ENCODE assay signal across 21 cellular contexts in genomic region chr4:2480649-2481048, GRCh38. TPM values are rescaled to one million over a fixed set of nuclear protein-coding genes. Genes with fewer than 3 reads are reported as not detected.
DNase-seq lines count a peak whose midpoint lies in the region; ATAC-seq, FAIRE-seq and TF ChIP-seq lines count a peak whose summit lies in the region.
"Had no signal": no experiment of that assay in that cellular context is flagged by ENCODE, and none has a peak within 500 bp of the region (broad histone marks: within the 10 kb centered on the region; RNA-seq: fewer than 3 reads in every experiment).

No MANE protein-coding gene starts in this region.

- no peak for TF ChIP-seq RAD21 in GM12878 (IDR thresholded peaks at IDR 0.05; ENCODE audit: insufficient read depth, low read depth, low read length)

- TF ChIP-seq POLR2A in GM12878 (IDR thresholded peaks at IDR 0.05; ENCODE audit: low read depth, low read length) = no peak

- H3K27me3 Mint-ChIP-seq in CD4-positive, alpha-beta T cell = no peaks in the 10 kb centered on the region
- no peaks in the 10 kb centered on the region for H3K27me3 Mint-ChIP-seq in natural killer cell treated with Interleukin-12 subunit alpha and Interleukin-12 subunit beta and Interleukin-15 and Interleukin-18, amount 100 ng/mL, for 72 hours

- CTCF ChIA-PET in CD4-positive, alpha-beta T cell (lab: Charles Lee) = interaction anchor here (0.6 kb wide), 1 partner anchor 653 kb away, joined by 3 read pairs; no protein-coding TSS in a partner anchor
- CTCF ChIA-PET in GM12878 (lab: Yijun Ruan, JAX) = interaction anchor here (0.6 to 1.1 kb wide), 4 partner anchors 9 to 243 kb away, joined by 3 to 4 read pairs (median 3); no protein-coding TSS in a partner anchor

- H3K9ac ChIP-seq in Karpas-422 (ENCODE audit: low read length) = no peak overlapping the region
- H3K9ac ChIP-seq in GM12878 (ENCODE audit: control insufficient read depth, insufficient read depth, low read length) = no peak overlapping the region

- no peak for DNase-seq in CD4-positive, alpha-beta T cell
- DNase-seq in Karpas-422 = no peak
- no peak for DNase-seq in GM12878 (ENCODE audit: low read depth, low spot score)
- DNase-seq in natural killer cell treated with Interleukin-12 subunit alpha and Interleukin-12 subunit beta and Interleukin-15 and Interleukin-18, amount 100 ng/mL, for 72 hours (ENCODE audit: low spot score) = no peak
- DNase-seq: activated CD4-positive, alpha-beta T cell treated with anti-CD3 and anti-CD28 coated beads, Interleukin-2, amount 50 U/mL, for 1 hour; activated T-cell treated with anti-CD3 and anti-CD28 coated beads, Interleukin-2, amount 50 U/mL, for 48 hours; BE2C; caudate nucleus; DMS153; effector memory CD4-positive, alpha-beta T cell; heart right ventricle; mesendoderm; NCI-H1436; NCI-H2171 treated with DMSO at 0.1 percent for 48 hours; NCI-H82; retina had no signal

- H2AFZ ChIP-seq in Karpas-422 (ENCODE audit: low read length) = no peak overlapping the region
- no peak overlapping the region for H2AFZ ChIP-seq in GM12878 (ENCODE audit: control insufficient read depth, low read depth, low read length)

- H3K4me2 ChIP-seq in Karpas-422 (ENCODE audit: low read depth, low read length, poor library complexity, severe bottlenecking) (peak overlapping the region; percentile 24), GM12878 (ENCODE audit: control insufficient read depth, insufficient read depth) (peak overlapping the region; percentile 53)

- H3K27me3 ChIP-seq in CD4-positive, alpha-beta T cell (ENCODE audit: control insufficient read depth, insufficient read depth, low read length) = no peaks in the 10 kb centered on the region
- H3K27me3 ChIP-seq in Karpas-422 (ENCODE audit: low read length) = no peaks in the 10 kb centered on the region
- no peaks in the 10 kb centered on the region for H3K27me3 ChIP-seq in GM12878 (replicated peaks in 1 of 2; ENCODE audit: control insufficient read depth in 2 of 2, insufficient read depth in 2 of 2, low read length in 1 of 2)
- H3K27me3 ChIP-seq: BE2C, heart right ventricle had no signal

- no TSS peak for BruUV-seq in GM12878 (replicated peaks; lab: Mats Ljungman, UMichigan)

- SMC1A ChIA-PET in GM12878 (lab: Charles Lee; ENCODE audit: uncharacterized antibody, unreplicated experiment) = interaction anchor here (0.9 to 12.4 kb wide), 2 partner anchors 12 to 169 kb away, joined by 3 to 113 read pairs; partner anchors contain the start of gene RNF4

- no peak overlapping the region for H3K27ac ChIP-seq in CD4-positive, alpha-beta T cell (ENCODE audit: low read depth, low read length)
- H3K27ac ChIP-seq in Karpas-422 (ENCODE audit: low read length) (no peak overlapping the region), GM12878 (ENCODE audit: control insufficient read depth, insufficient read depth) (no peak overlapping the region)
- H3K27ac ChIP-seq: thoracic aorta had no signal

- ATAC-seq in CD4-positive, alpha-beta T cell (ENCODE audit: poor library complexity) = no peak
- ATAC-seq in GM12878 (no peak), HG02840 (IDR thresholded peaks at IDR 0.05; ENCODE audit: low FRiP score, unreplicated experiment) (no peak), esophagus mucosa (no peak), GM18861 (IDR thresholded peaks at IDR 0.05; ENCODE audit: unreplicated experiment) (no peak)
- ATAC-seq in natural killer cell treated with Interleukin-12 subunit alpha and Interleukin-12 subunit beta and Interleukin-15 and Interleukin-18, amount 100 ng/mL, for 72 hours = no peak
- ATAC-seq: heart right ventricle had no signal

- TF ChIP-seq CTCF in CD4-positive, alpha-beta T cell (IDR thresholded peaks at IDR 0.05) = no peak
- no peak for TF ChIP-seq CTCF in GM12878 (IDR thresholded peaks at IDR 0.05 in 2 of 3, conservative IDR thresholded peaks at IDR 0.05 in 1 of 3; ENCODE audit: control insufficient read depth in 2 of 3, extremely low read depth in 1 of 3, insufficient read depth in 1 of 3, low read depth in 3 of 3, low read length in 3 of 3)

- intact Hi-C loops in CD4-positive, alpha-beta T cell (cut with DNase I, micrococcal nuclease) = loop anchor here in 1 of 2 experiments (5.0 kb wide), 1 partner anchor 52 kb away; no protein-coding TSS in a partner anchor
- intact Hi-C loops in GM12878 (cut with micrococcal nuclease; ENCODE audit: unreplicated experiment) = no loop called here

- H3K9me3 ChIP-seq in CD4-positive, alpha-beta T cell (ENCODE audit: control insufficient read depth, low read length) = no peaks in the 10 kb centered on the region
- H3K9me3 ChIP-seq in Karpas-422 (ENCODE audit: low read length) (no peaks in the 10 kb centered on the region), GM12878 (replicated peaks; ENCODE audit: control insufficient read depth, insufficient read depth, low read length) (no peaks in the 10 kb centered on the region)
- H3K9me3 ChIP-seq: BE2C, heart right ventricle, thoracic aorta had no signal

- H3K4me3 Mint-ChIP-seq in CD4-positive, alpha-beta T cell = peak overlapping the region; percentile 80
- H3K4me3 Mint-ChIP-seq in natural killer cell treated with Interleukin-12 subunit alpha and Interleukin-12 subunit beta and Interleukin-15 and Interleukin-18, amount 100 ng/mL, for 72 hours = peak overlapping the region; percentile 3

- peak; percentile 31 for FAIRE-seq in GM12878 (lab: Jason Lieb, UNC)
- FAIRE-seq: islet of Langerhans had no signal

- TF ChIP-seq EP300 in GM12878 (IDR thresholded peaks at IDR 0.05; ENCODE audit: borderline replicate concordance in 1 of 2, control insufficient read depth in 1 of 2, low read depth in 2 of 2, low read length in 2 of 2) = no peak

- H3K36me3 ChIP-seq in Karpas-422 (ENCODE audit: insufficient read depth, low read length) (peaks cover 4% of the 10 kb centered on the region; the same call in 1 of the 2 replicates), GM12878 (ENCODE audit: control insufficient read depth in 2 of 2, insufficient read depth in 2 of 2, low read length in 1 of 2) (peaks cover 2 to 15% of the 10 kb centered on the region in 2 experiments; a peak in 3 of 4 replicates)
- H3K36me3 ChIP-seq: thoracic aorta had no signal

- H3K4me1 ChIP-seq in Karpas-422 (ENCODE audit: low read length) = peaks cover 98% of the 10 kb centered on the region
- peaks cover 58% of the 10 kb centered on the region for H3K4me1 ChIP-seq in GM12878 (ENCODE audit: control insufficient read depth, insufficient read depth, low read length)

- H3K79me2 ChIP-seq in Karpas-422 (ENCODE audit: low read length) (peaks cover 99% of the 10 kb centered on the region), GM12878 (ENCODE audit: control insufficient read depth, insufficient read depth, low read length) (peaks cover 100% of the 10 kb centered on the region)

- 98% methylated on average over 5 of the region's 5 CpGs for WGBS in GM12878 (ENCODE audit: insufficient coverage, insufficient replicate concordance, low lambda C conversion rate, missing lambda C conversion rate)

- H3K9me3 Mint-ChIP-seq in CD4-positive, alpha-beta T cell = no peaks in the 10 kb centered on the region
- no peaks in the 10 kb centered on the region for H3K9me3 Mint-ChIP-seq in natural killer cell treated with Interleukin-12 subunit alpha and Interleukin-12 subunit beta and Interleukin-15 and Interleukin-18, amount 100 ng/mL, for 72 hours

- H3K27ac Mint-ChIP-seq in CD4-positive, alpha-beta T cell = peak overlapping the region; percentile 78
- peak overlapping the region; percentile 26 to 51 for H3K27ac Mint-ChIP-seq in natural killer cell treated with Interleukin-12 subunit alpha and Interleukin-12 subunit beta and Interleukin-15 and Interleukin-18, amount 100 ng/mL, for 72 hours

- H3K4me1 Mint-ChIP-seq in CD4-positive, alpha-beta T cell (ENCODE audit: low read depth) = peaks cover 93% of the 10 kb centered on the region
- peaks cover 80 to 88% of the 10 kb centered on the region in 2 donors for H3K4me1 Mint-ChIP-seq in natural killer cell treated with Interleukin-12 subunit alpha and Interleukin-12 subunit beta and Interleukin-15 and Interleukin-18, amount 100 ng/mL, for 72 hours (ENCODE audit: low read depth in 2 of 2)

- in situ Hi-C loops in GM12878 (cut with MboI) = no loop called here

- H4K20me1 ChIP-seq in Karpas-422 (ENCODE audit: insufficient read depth, low read depth, low read length) (peaks cover 90% of the 10 kb centered on the region), GM12878 (ENCODE audit: control insufficient read depth, insufficient read depth) (peaks cover 22% of the 10 kb centered on the region)

- RAD21 ChIA-PET in GM12878 (lab: Charles Lee; ENCODE audit: unreplicated experiment) = interaction anchor here (0.7 to 8.0 kb wide), 2 partner anchors 9 to 15 kb away, joined by 3 to 51 read pairs; no protein-coding TSS in a partner anchor

- H3K9me2 ChIP-seq in Karpas-422 (replicated peaks; ENCODE audit: insufficient read depth, low read length) = no peaks in the 10 kb centered on the region

- POLR2A ChIA-PET in CD4-positive, alpha-beta T cell (lab: Charles Lee) = interaction anchor here (6.4 kb wide), 1 partner anchor 11 kb away, joined by 74 read pairs; the partner anchor contains the start of gene RNF4
- POLR2A ChIA-PET in GM12878 (lab: Charles Lee) = interaction anchor here (9.1 kb wide), 1 partner anchor 10 kb away, joined by 80 read pairs; the partner anchor contains the start of gene RNF4

- peaks cover 52% of the 10 kb centered on the region for H3K36me3 Mint-ChIP-seq in CD4-positive, alpha-beta T cell (ENCODE audit: low read depth)
- H3K36me3 Mint-ChIP-seq in natural killer cell treated with Interleukin-12 subunit alpha and Interleukin-12 subunit beta and Interleukin-15 and Interleukin-18, amount 100 ng/mL, for 72 hours = peaks cover 7% of the 10 kb centered on the region

- no peak overlapping the region for H3K4me3 ChIP-seq in Karpas-422 (ENCODE audit: low read length)
- peak overlapping the region; percentile 48; the same call in 1 of the 2 replicates for H3K4me3 ChIP-seq in GM12878
- H3K4me3 ChIP-seq: heart right ventricle, thoracic aorta had no signal

RNA-seq across cellular contexts. Expression of gene RNF4, which starts 11.7 kb away (rescaled TPM):
- total RNA-seq in CD4-positive, alpha-beta T cell = 100 to 1,000 TPM; 106 to 109 TPM
- total RNA-seq in Karpas-422 (2014; rRNA removed; shearing (Covaris generic); ENCODE audit: low replicate concordance) = 67.6 and 84.8 TPM in 2 replicates
- 173 and 195 TPM in 2 replicates for total RNA-seq in GM12878 (2013; cell fraction: nucleolus; rRNA removed)
- total RNA-seq in GM12878 (2014; rRNA removed) (64.3 and 66.3 TPM in 2 replicates), GM12878 (2014; rRNA removed; fragmentation: Illumina TruSeq; extraction: Trizol) (65.0 and 68.2 TPM in 2 replicates), GM12878 (2021) (81.2 and 82.0 TPM in 2 replicates), esophagus mucosa (34.6 TPM)
- polyA plus RNA-seq in GM12878 (2011; ENCODE audit: low read depth) = 41.0 TPM
- polyA plus RNA-seq in GM12878 (2011; rRNA removed) (108 and 145 TPM in 2 replicates), GM12878 (2014; fragmentation: Illumina TruSeq; extraction: Trizol) (85.4 and 87.7 TPM in 2 replicates), GM12878 (2014; fragmentation: Nextera tagmentation; extraction: Ambion mirVana) (10 to 100 TPM; 34.9 to 53.2 TPM), GM12878 (2014; rRNA removed) (69.8 and 70.9 TPM in 2 replicates), GM12878 (2016; fragmentation: Nextera tagmentation; extraction: Ambion mirVana) (10 to 100 TPM; 81.4 to 87.5 TPM)
- 114 and 133 TPM in 2 replicates for polyA plus RNA-seq in GM12878 (2011; cell fraction: cytosol; rRNA removed)
- polyA plus RNA-seq in GM12878 (2011; cell fraction: nucleus; rRNA removed) = 80.2 and 87.1 TPM in 2 replicates
- 58.2 and 59.6 TPM in 2 replicates for polyA plus RNA-seq in GM12878 (2012)
- polyA minus RNA-seq in GM12878 (2011; rRNA and poly(A)+ RNA removed) = 120 and 122 TPM in 2 replicates
- polyA minus RNA-seq in GM12878 (2011; cell fraction: cytosol; rRNA and poly(A)+ RNA removed) = 52.4 and 63.9 TPM in 2 replicates
- polyA minus RNA-seq in GM12878 (2011; cell fraction: nucleus; rRNA and poly(A)+ RNA removed) = 64.7 and 74.7 TPM in 2 replicates
- total RNA-seq in natural killer cell treated with Interleukin-12 subunit alpha and Interleukin-12 subunit beta and Interleukin-15 and Interleukin-18, amount 100 ng/mL, for 72 hours = 100 to 1,000 TPM; 112 to 136 TPM

RNA-seq across cellular contexts. Expression of gene FAM193A, which starts 55.8 kb away (rescaled TPM):
- 10 to 100 TPM; 28.4 to 30.0 TPM for total RNA-seq in CD4-positive, alpha-beta T cell
- 28.0 and 38.8 TPM in 2 replicates for total RNA-seq in Karpas-422 (2014; rRNA removed; shearing (Covaris generic); ENCODE audit: low replicate concordance)
- 80.1 and 89.1 TPM in 2 replicates for total RNA-seq in GM12878 (2013; cell fraction: nucleolus; rRNA removed)
- total RNA-seq in GM12878 (2014; rRNA removed) = 9.3 and 9.8 TPM in 2 replicates
- 8.6 and 8.9 TPM in 2 replicates for total RNA-seq in GM12878 (2014; rRNA removed; fragmentation: Illumina TruSeq; extraction: Trizol)
- total RNA-seq in GM12878 (2021) = 22.2 and 23.3 TPM in 2 replicates
- polyA plus RNA-seq in GM12878 (2011; ENCODE audit: low read depth) = 8.2 TPM
- polyA plus RNA-seq in GM12878 (2011; rRNA removed) = 3.7 and 5.1 TPM in 2 replicates
- polyA plus RNA-seq in GM12878 (2011; cell fraction: cytosol; rRNA removed) = 7.5 and 9.4 TPM in 2 replicates
- 15.9 and 22.4 TPM in 2 replicates for polyA plus RNA-seq in GM12878 (2011; cell fraction: nucleus; rRNA removed)
- 13.2 and 14.7 TPM in 2 replicates for polyA plus RNA-seq in GM12878 (2012)
- 8.5 and 12.4 TPM in 2 replicates for polyA plus RNA-seq in GM12878 (2014; fragmentation: Illumina TruSeq; extraction: Trizol)
- polyA plus RNA-seq in GM12878 (2014; fragmentation: Nextera tagmentation; extraction: Ambion mirVana) = under 1 TPM; 0.52 to 0.91 TPM
- polyA plus RNA-seq in GM12878 (2014; rRNA removed) = 8.6 and 10.3 TPM in 2 replicates
- 1 to 10 TPM; 5.3 to 6.1 TPM for polyA plus RNA-seq in GM12878 (2016; fragmentation: Nextera tagmentation; extraction: Ambion mirVana)
- polyA minus RNA-seq in GM12878 (2011; rRNA and poly(A)+ RNA removed) = 15.6 and 20.9 TPM in 2 replicates
- polyA minus RNA-seq in GM12878 (2011; cell fraction: cytosol; rRNA and poly(A)+ RNA removed) = 11.9 and 12.1 TPM in 2 replicates
- 16.8 and 30.8 TPM in 2 replicates for polyA minus RNA-seq in GM12878 (2011; cell fraction: nucleus; rRNA and poly(A)+ RNA removed)
- 10 to 100 TPM; 28.0 to 50.9 TPM for total RNA-seq in natural killer cell treated with Interleukin-12 subunit alpha and Interleukin-12 subunit beta and Interleukin-15 and Interleukin-18, amount 100 ng/mL, for 72 hours
- total RNA-seq in esophagus mucosa = 12.0 TPM
